Comparison of ENCODE assay signal across 3 cellular contexts in the genomic region with DNA sequence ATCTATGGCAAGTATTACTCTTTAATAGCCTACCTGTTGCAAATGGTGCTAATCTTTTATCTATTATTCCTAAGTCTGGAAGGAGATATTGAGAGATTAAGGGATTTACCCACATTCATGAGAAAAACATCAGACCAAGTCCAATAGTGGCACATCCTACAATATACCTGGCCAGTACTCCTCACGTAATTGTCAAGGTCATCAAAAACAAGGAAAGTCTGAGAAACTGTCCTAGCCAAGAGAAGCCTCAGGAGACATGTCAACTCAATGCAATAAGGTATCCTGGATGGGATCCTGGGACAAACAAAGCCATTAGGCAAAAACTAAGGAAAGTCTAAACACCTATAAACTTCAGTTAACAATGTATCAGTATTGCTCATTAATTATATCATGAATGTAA.
TF ChIP-seq lines count a peak whose summit lies in the region.

No MANE protein-coding gene starts in this region.

TF ChIP-seq in HepG2, 621 proteins besides CTCF, POLR2A, EP300 and RAD21:
- TF ChIP-seq MAFK (conservative IDR thresholded peaks at IDR 0.05 in 1 of 2, IDR thresholded peaks at IDR 0.05 in 1 of 2; ENCODE audit: low read length in 2 of 2) (peak; percentile 57; a peak in 3 of 4 replicates), KDM5A (IDR thresholded peaks at IDR 0.05; ENCODE audit: borderline replicate concordance, low read length) (no peak), MAFF (IDR thresholded peaks at IDR 0.05; ENCODE audit: low read depth, low read length) (peak; percentile 31; the same call in 1 of the 2 replicates)

TF ChIP-seq in HEK293, 187 proteins besides CTCF, POLR2A, EP300 and RAD21:
- TF ChIP-seq ZNF701 (tag by site-specific recombination; IDR thresholded peaks at IDR 0.05) (no peak), SCRT2 (tag by site-specific recombination; IDR thresholded peaks at IDR 0.05) (peak; percentile 51; the same call in 1 of the 2 replicates), FEZF1 (tag by site-specific recombination; IDR thresholded peaks at IDR 0.05) (no peak), ZNF585B (tag by site-specific recombination; IDR thresholded peaks at IDR 0.05) (no peak), ZNF473 (tag by site-specific recombination; IDR thresholded peaks at IDR 0.05) (no peak), ZFP3 (tag by site-specific recombination; IDR thresholded peaks at IDR 0.05; ENCODE audit: low read depth) (no peak), ZNF48 (tag by site-specific recombination; IDR thresholded peaks at IDR 0.05) (no peak)
- TF ChIP-seq, protein P1, sequence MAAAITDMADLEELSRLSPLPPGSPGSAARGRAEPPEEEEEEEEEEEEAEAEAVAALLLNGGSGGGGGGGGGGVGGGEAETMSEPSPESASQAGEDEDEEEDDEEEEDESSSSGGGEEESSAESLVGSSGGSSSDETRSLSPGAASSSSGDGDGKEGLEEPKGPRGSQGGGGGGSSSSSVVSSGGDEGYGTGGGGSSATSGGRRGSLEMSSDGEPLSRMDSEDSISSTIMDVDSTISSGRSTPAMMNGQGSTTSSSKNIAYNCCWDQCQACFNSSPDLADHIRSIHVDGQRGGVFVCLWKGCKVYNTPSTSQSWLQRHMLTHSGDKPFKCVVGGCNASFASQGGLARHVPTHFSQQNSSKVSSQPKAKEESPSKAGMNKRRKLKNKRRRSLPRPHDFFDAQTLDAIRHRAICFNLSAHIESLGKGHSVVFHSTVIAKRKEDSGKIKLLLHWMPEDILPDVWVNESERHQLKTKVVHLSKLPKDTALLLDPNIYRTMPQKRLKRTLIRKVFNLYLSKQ (tag by site-specific recombination; IDR thresholded peaks at IDR 0.05; ENCODE audit: borderline replicate concordance): no peak
- TF ChIP-seq, protein P2, sequence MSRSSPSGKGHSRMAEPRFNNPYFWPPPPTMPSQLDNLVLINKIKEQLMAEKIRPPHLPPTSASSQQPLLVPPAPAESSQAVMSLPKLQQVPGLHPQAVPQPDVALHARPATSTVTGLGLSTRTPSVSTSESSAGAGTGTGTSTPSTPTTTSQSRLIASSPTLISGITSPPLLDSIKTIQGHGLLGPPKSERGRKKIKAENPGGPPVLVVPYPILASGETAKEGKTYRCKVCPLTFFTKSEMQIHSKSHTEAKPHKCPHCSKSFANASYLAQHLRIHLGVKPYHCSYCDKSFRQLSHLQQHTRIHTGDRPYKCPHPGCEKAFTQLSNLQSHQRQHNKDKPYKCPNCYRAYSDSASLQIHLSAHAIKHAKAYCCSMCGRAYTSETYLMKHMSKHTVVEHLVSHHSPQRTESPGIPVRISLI (tag by site-specific recombination; IDR thresholded peaks at IDR 0.05): no peak

TF ChIP-seq in K562, 482 proteins besides CTCF, POLR2A, EP300 and RAD21:
- TF ChIP-seq ZNF717 (CRISPR knock-in tag; IDR thresholded peaks at IDR 0.05): no peak
- no peak for TF ChIP-seq PHB2 (IDR thresholded peaks at IDR 0.05; ENCODE audit: low read depth)
- no peak for TF ChIP-seq ZNF217 (CRISPR knock-in tag; IDR thresholded peaks at IDR 0.05)
- 0 out of 2 replicates have a peak, but pooled peaks have one; percentile 5 for TF ChIP-seq C11orf30 (IDR thresholded peaks at IDR 0.05; ENCODE audit: low read depth)
- TF ChIP-seq SIRT6 (IDR thresholded peaks at IDR 0.05; ENCODE audit: low read depth, low read length): no peak
- TF ChIP-seq ZNF316 (IDR thresholded peaks at IDR 0.05): 0 out of 2 replicates have a peak, but pooled peaks have one; percentile 20
